19 cellular contexts compared by ENCODE assay signal in genomic region chr2:161569401-161569800, GRCh38. TPM values are rescaled to one million over a fixed set of nuclear protein-coding genes. Genes with fewer than 3 reads are reported as not detected.
DNase-seq lines count a peak whose midpoint lies in the region; ATAC-seq and TF ChIP-seq lines count a peak whose summit lies in the region.
"Had no signal": no experiment of that assay in that cellular context is flagged by ENCODE, and none has a peak within 500 bp of the region (broad histone marks: within the 10 kb centered on the region; RNA-seq: fewer than 3 reads in every experiment).

No MANE protein-coding gene starts in this region.

- ATAC-seq in activated T-helper 17 cell treated with anti-CD3 and anti-CD28 coated beads, Interleukin-2, amount 50 U/mL, for 72 hours (replicated peaks), result peak; percentile 10
- ATAC-seq: GM23338 had no signal

- H3K79me2 ChIP-seq in MM.1S (ENCODE audit: low read length), result no peaks in the 10 kb centered on the region

- intact Hi-C loops in activated CD4-positive, alpha-beta T cell treated with anti-CD3 and anti-CD28 coated beads, Interleukin-2, amount 10 ng/mL, durations not matched to agents 24 days and 14 days (cut with micrococcal nuclease), result no loop called here
- intact Hi-C loops in activated naive CD4-positive, alpha-beta T cell treated with anti-CD3 and anti-CD28 coated beads for 36 hours (cut with micrococcal nuclease), result no loop called here

- peak overlapping the region; percentile 59 for H3K27ac Mint-ChIP-seq in activated CD4-positive, alpha-beta T cell treated with anti-CD3 and anti-CD28 coated beads, Interleukin-2, amount 10 ng/mL, durations not matched to agents 24 days and 14 days
- peak overlapping the region; percentile 13 for H3K27ac Mint-ChIP-seq in activated naive CD4-positive, alpha-beta T cell treated with anti-CD3 and anti-CD28 coated beads for 36 hours
- no peak overlapping the region for H3K27ac Mint-ChIP-seq in activated T-helper 17 cell treated with anti-CD3 and anti-CD28 coated beads, Interleukin-2, amount 50 U/mL, for 72 hours
- H3K27ac Mint-ChIP-seq in endodermal cell, result no peak overlapping the region
- H3K27ac Mint-ChIP-seq: CD14-positive monocyte; CD4-positive, alpha-beta memory T cell; GM23338 had no signal

- no peak overlapping the region for H3K27ac ChIP-seq in endodermal cell (ENCODE audit: low read depth, low read length)
- H3K27ac ChIP-seq in MM.1S (ENCODE audit: low read length), result no peak overlapping the region
- H3K27ac ChIP-seq: BLaER1, HL-60 had no signal

- no peak overlapping the region for H2AFZ ChIP-seq in MM.1S (ENCODE audit: low read length)
- H2AFZ ChIP-seq: GM23338 had no signal

- CTCF ChIA-PET in activated naive CD4-positive, alpha-beta T cell treated with anti-CD3 and anti-CD28 coated beads for 36 hours (lab: Charles Lee), result no interaction called here

- H3K9ac ChIP-seq in endodermal cell (ENCODE audit: extremely low read depth, low read length, poor library complexity, severe bottlenecking), result no peak overlapping the region
- H3K9ac ChIP-seq in MM.1S (ENCODE audit: low read length), result no peak overlapping the region
- H3K9ac ChIP-seq: BLaER1 had no signal

- no peaks in the 10 kb centered on the region for H3K9me2 ChIP-seq in MM.1S (replicated peaks; ENCODE audit: insufficient read depth, low read length)

- H3K36me3 ChIP-seq in endodermal cell (ENCODE audit: control insufficient read depth, insufficient read depth, low read length) (no peaks in the 10 kb centered on the region), MM.1S (replicated peaks; ENCODE audit: insufficient read depth, low read length) (no peaks in the 10 kb centered on the region)
- H3K36me3 ChIP-seq: BLaER1 had no signal

- H3K4me2 ChIP-seq in MM.1S (ENCODE audit: low read depth, low read length), result no peak overlapping the region
- H3K4me2 ChIP-seq: BLaER1, GM23338 had no signal

- peaks cover 17% of the 10 kb centered on the region for H3K4me1 Mint-ChIP-seq in activated CD4-positive, alpha-beta T cell treated with anti-CD3 and anti-CD28 coated beads, Interleukin-2, amount 10 ng/mL, durations not matched to agents 24 days and 14 days
- peaks cover 18% of the 10 kb centered on the region for H3K4me1 Mint-ChIP-seq in activated naive CD4-positive, alpha-beta T cell treated with anti-CD3 and anti-CD28 coated beads for 36 hours (ENCODE audit: low read depth)
- peaks cover 5% of the 10 kb centered on the region for H3K4me1 Mint-ChIP-seq in activated T-helper 17 cell treated with anti-CD3 and anti-CD28 coated beads, Interleukin-2, amount 50 U/mL, for 72 hours
- peaks cover 2% of the 10 kb centered on the region for H3K4me1 Mint-ChIP-seq in endodermal cell
- H3K4me1 Mint-ChIP-seq: CD14-positive monocyte; CD4-positive, alpha-beta memory T cell; GM23338 had no signal

- H3K4me1 ChIP-seq in endodermal cell (ENCODE audit: control insufficient read depth, insufficient read depth, low read length) (no peaks in the 10 kb centered on the region), MM.1S (ENCODE audit: low read length) (no peaks in the 10 kb centered on the region)
- H3K4me1 ChIP-seq: BLaER1 had no signal

- H4K20me1 ChIP-seq in MM.1S (ENCODE audit: insufficient read depth, low read length), result no peaks in the 10 kb centered on the region
- H4K20me1 ChIP-seq: BLaER1 had no signal

- TF ChIP-seq CTCF in endodermal cell (conservative IDR thresholded peaks at IDR 0.05), result no peak
- TF ChIP-seq CTCF in MM.1S (IDR thresholded peaks at IDR 0.05; ENCODE audit: low read length), result no peak

- no peak overlapping the region for H3K4me3 Mint-ChIP-seq in activated CD4-positive, alpha-beta T cell treated with anti-CD3 and anti-CD28 coated beads, Interleukin-2, amount 10 ng/mL, durations not matched to agents 24 days and 14 days
- no peak overlapping the region for H3K4me3 Mint-ChIP-seq in activated naive CD4-positive, alpha-beta T cell treated with anti-CD3 and anti-CD28 coated beads for 36 hours
- H3K4me3 Mint-ChIP-seq in activated T-helper 17 cell treated with anti-CD3 and anti-CD28 coated beads, Interleukin-2, amount 50 U/mL, for 72 hours, result no peak overlapping the region
- no peak overlapping the region for H3K4me3 Mint-ChIP-seq in endodermal cell
- H3K4me3 Mint-ChIP-seq: CD14-positive monocyte; CD4-positive, alpha-beta memory T cell; GM23338 had no signal

- no peaks in the 10 kb centered on the region for H3K36me3 Mint-ChIP-seq in activated CD4-positive, alpha-beta T cell treated with anti-CD3 and anti-CD28 coated beads, Interleukin-2, amount 10 ng/mL, durations not matched to agents 24 days and 14 days (ENCODE audit: low read depth)
- peaks cover 2% of the 10 kb centered on the region for H3K36me3 Mint-ChIP-seq in activated naive CD4-positive, alpha-beta T cell treated with anti-CD3 and anti-CD28 coated beads for 36 hours (ENCODE audit: low read depth)
- no peaks in the 10 kb centered on the region for H3K36me3 Mint-ChIP-seq in activated T-helper 17 cell treated with anti-CD3 and anti-CD28 coated beads, Interleukin-2, amount 50 U/mL, for 72 hours (ENCODE audit: low read depth)
- no peaks in the 10 kb centered on the region for H3K36me3 Mint-ChIP-seq in endodermal cell (ENCODE audit: low read depth)
- H3K36me3 Mint-ChIP-seq: CD14-positive monocyte had no signal

- H3K4me3 ChIP-seq in endodermal cell (ENCODE audit: low read length) (no peak overlapping the region), MM.1S (ENCODE audit: low read length) (no peak overlapping the region)
- H3K4me3 ChIP-seq: BLaER1, GM23338 had no signal

- H3F3A ChIP-seq in MM.1S (ENCODE audit: insufficient read depth, low read length), result no peaks in the 10 kb centered on the region

- H3K27me3 Mint-ChIP-seq in activated CD4-positive, alpha-beta T cell treated with anti-CD3 and anti-CD28 coated beads, Interleukin-2, amount 10 ng/mL, durations not matched to agents 24 days and 14 days, result peaks cover 1% of the 10 kb centered on the region
- peaks cover 13% of the 10 kb centered on the region for H3K27me3 Mint-ChIP-seq in activated naive CD4-positive, alpha-beta T cell treated with anti-CD3 and anti-CD28 coated beads for 36 hours (ENCODE audit: low read depth)
- no peaks in the 10 kb centered on the region for H3K27me3 Mint-ChIP-seq in activated T-helper 17 cell treated with anti-CD3 and anti-CD28 coated beads, Interleukin-2, amount 50 U/mL, for 72 hours
- peaks cover 6% of the 10 kb centered on the region for H3K27me3 Mint-ChIP-seq in endodermal cell (ENCODE audit: insufficient read depth)

- peaks cover 5% of the 10 kb centered on the region for H3K9me3 ChIP-seq in endodermal cell (ENCODE audit: control insufficient read depth, low read length)
- H3K9me3 ChIP-seq in MM.1S (replicated peaks; ENCODE audit: insufficient read depth, low read length), result no peaks in the 10 kb centered on the region

- H3K27me3 ChIP-seq in endodermal cell (ENCODE audit: control insufficient read depth, insufficient read depth, low read length, poor library complexity, severe bottlenecking) (no peaks in the 10 kb centered on the region), MM.1S (replicated peaks; ENCODE audit: insufficient read depth, low read length) (no peaks in the 10 kb centered on the region)
- H3K27me3 ChIP-seq: BLaER1 had no signal

- peaks cover 9% of the 10 kb centered on the region for H3K9me3 Mint-ChIP-seq in activated CD4-positive, alpha-beta T cell treated with anti-CD3 and anti-CD28 coated beads, Interleukin-2, amount 10 ng/mL, durations not matched to agents 24 days and 14 days
- peaks cover 12% of the 10 kb centered on the region for H3K9me3 Mint-ChIP-seq in activated naive CD4-positive, alpha-beta T cell treated with anti-CD3 and anti-CD28 coated beads for 36 hours
- H3K9me3 Mint-ChIP-seq in activated T-helper 17 cell treated with anti-CD3 and anti-CD28 coated beads, Interleukin-2, amount 50 U/mL, for 72 hours, result peaks cover 5% of the 10 kb centered on the region
- H3K9me3 Mint-ChIP-seq in endodermal cell, result peaks cover 10% of the 10 kb centered on the region

- no peak for DNase-seq in activated CD4-positive, alpha-beta T cell treated with anti-CD3 and anti-CD28 coated beads, Interleukin-2, amount 10 ng/mL, durations not matched to agents 24 days and 14 days
- DNase-seq in activated CD4-positive, alpha-beta T cell treated with anti-CD3 and anti-CD28 coated beads for 4 hours, result no peak
- DNase-seq in activated naive CD4-positive, alpha-beta T cell treated with anti-CD3 and anti-CD28 coated beads for 36 hours, result no peak
- DNase-seq in activated naive CD4-positive, alpha-beta T cell (lab: John Stamatoyannopoulos, UW), result no peak
- DNase-seq in endodermal cell (no peak), MM.1S (no peak)
- DNase-seq: 8988T; CD4-positive, alpha-beta memory T cell; DMS153; DMS79 treated with DMSO at 0.1 percent for 48 hours; GF-D8; HCEC 1CT had no signal

RNA-seq across cellular contexts. Expression of gene SLC4A10, which starts 54.8 kb away (rescaled TPM):
- 0.14 and 0.16 TPM in 2 replicates for total RNA-seq in activated CD4-positive, alpha-beta T cell treated with anti-CD3 and anti-CD28 coated beads, Interleukin-2, amount 10 ng/mL, durations not matched to agents 24 days and 14 days
- under 1 TPM; 0.07 to 0.10 TPM for total RNA-seq in activated naive CD4-positive, alpha-beta T cell treated with anti-CD3 and anti-CD28 coated beads for 36 hours
- total RNA-seq in activated T-helper 17 cell treated with anti-CD3 and anti-CD28 coated beads, Interleukin-2, amount 50 U/mL, for 72 hours, result 1 to 10 TPM; 3.7 to 6.5 TPM
- under 1 TPM; 0.13 to 0.89 TPM for total RNA-seq in endodermal cell
- polyA plus RNA-seq in endodermal cell (2013, experiment 1 of 2), result 0.21 TPM
- 0.62 TPM for polyA plus RNA-seq in endodermal cell (2013, experiment 2 of 2)
- total RNA-seq: HT1080 had no signal
- polyA plus RNA-seq: AG04450, CD14-positive monocyte had no signal

Comparison
In these comparisons a context has a peak if more than half of its experiments do, and no peak if none do; other contexts are left out.
1. H3K27ac Mint-ChIP-seq: peak in activated CD4-positive, alpha-beta T cell treated with anti-CD3 and anti-CD28 coated beads, Interleukin-2, amount 10 ng/mL, durations not matched to agents 24 days and 14 days (single experiment) and activated naive CD4-positive, alpha-beta T cell treated with anti-CD3 and anti-CD28 coated beads for 36 hours (single experiment); none in activated T-helper 17 cell treated with anti-CD3 and anti-CD28 coated beads, Interleukin-2, amount 50 U/mL, for 72 hours (single experiment) and endodermal cell (single experiment).